8 cellular contexts compared by ENCODE assay signal in the genomic region with DNA sequence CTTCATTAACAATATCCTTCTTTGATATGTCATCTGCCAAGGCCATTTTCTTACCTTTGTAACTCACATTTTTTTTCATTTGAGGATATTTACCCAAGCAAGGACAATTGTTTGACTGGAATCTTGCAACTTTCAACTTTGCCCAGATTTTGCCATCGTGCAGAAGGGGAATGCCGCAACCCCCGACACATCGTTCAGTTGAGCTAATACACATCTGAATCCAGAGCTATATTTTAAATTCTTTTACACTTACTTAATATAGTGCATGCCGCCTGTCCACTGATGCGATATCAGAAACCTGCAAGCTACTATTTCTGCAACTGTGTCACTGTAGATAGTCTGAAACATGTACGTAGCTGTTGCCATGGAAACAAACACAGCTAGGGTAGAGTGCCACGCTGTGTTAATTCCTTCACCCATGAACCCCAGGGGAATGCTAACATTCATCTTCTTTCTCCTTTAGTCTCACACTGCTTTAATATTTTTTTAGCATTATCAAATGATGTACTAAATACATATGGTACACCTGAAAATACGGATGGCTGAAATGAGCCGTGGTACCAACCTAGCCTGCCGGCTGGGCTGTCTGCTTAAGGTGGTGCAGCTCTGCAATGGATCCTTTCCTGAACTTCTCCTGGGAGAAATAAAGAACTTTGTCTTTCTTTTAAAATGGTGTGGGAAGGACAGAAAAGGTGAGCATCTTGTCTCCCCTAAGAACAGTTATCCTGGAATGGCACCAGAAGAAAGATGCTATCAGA.
DNase-seq lines count a peak whose midpoint lies in the region; ATAC-seq and TF ChIP-seq lines count a peak whose summit lies in the region.

No MANE protein-coding gene starts in this region.

- ATAC-seq in GM18502 (IDR thresholded peaks at IDR 0.05; ENCODE audit: poor library complexity, unreplicated experiment): peak; percentile 96
- ATAC-seq in GM21576 (IDR thresholded peaks at IDR 0.05; ENCODE audit: unreplicated experiment): peak; percentile 95
- peak; percentile 95 for ATAC-seq in HG03571 (IDR thresholded peaks at IDR 0.05; ENCODE audit: unreplicated experiment)

- H3K27me3 ChIP-seq in liver (ENCODE audit: control insufficient read depth in 4 of 4, insufficient read depth in 4 of 4, low read length in 3 of 4) (no peaks in the 10 kb centered on the region), suprapubic skin (no peaks in the 10 kb centered on the region)

- H3K4me1 ChIP-seq in liver (ENCODE audit: control insufficient read depth in 4 of 4, insufficient read depth in 4 of 4, low read length in 3 of 4) (peaks cover 7 to 24% (median 18%) of the 10 kb centered on the region in 4 donors), suprapubic skin (peaks cover 10% of the 10 kb centered on the region)

- H3K36me3 ChIP-seq in liver (ENCODE audit: control insufficient read depth in 4 of 4, insufficient read depth in 3 of 4, low read depth in 1 of 4, low read length in 3 of 4) (no peaks in the 10 kb centered on the region), suprapubic skin (no peaks in the 10 kb centered on the region)

- H3K9ac ChIP-seq in liver (ENCODE audit: low read depth in 1 of 2, low read length in 2 of 2): no peak overlapping the region

- DNase-seq in suprapubic skin (ENCODE audit: low spot score in 2 of 2) (no peak), AG20443 (ENCODE audit: low spot score) (no peak), NCI-H187 (lab: John Stamatoyannopoulos, UW) (no peak), dedifferentiated amniotic fluid mesenchymal stem cell (ENCODE audit: extremely low spot score) (no peak)

- TF ChIP-seq RAD21 in liver (IDR thresholded peaks at IDR 0.05): peak; percentile 45 to 47

- WGBS in liver: 49% methylated on average over 11 of the region's 11 CpGs
- 92% methylated on average over 11 of the region's 11 CpGs for WGBS in suprapubic skin

- H3K9me3 ChIP-seq in liver (ENCODE audit: control insufficient read depth in 4 of 4, low read length in 3 of 4): no peaks in the 10 kb centered on the region
- H3K9me3 ChIP-seq in suprapubic skin: no peaks in the 10 kb centered on the region

- H3K4me3 ChIP-seq in liver (ENCODE audit: low read depth in 1 of 3, low read length in 3 of 3): peak overlapping the region in 1 of 3 donors; percentile 14
- no peak overlapping the region for H3K4me3 ChIP-seq in suprapubic skin

- H3K27ac ChIP-seq in liver (ENCODE audit: low read depth in 1 of 2, low read length in 2 of 2) (peak overlapping the region in 1 of 2 donors; percentile 36), suprapubic skin (no peak overlapping the region)

- no peak for TF ChIP-seq EP300 in suprapubic skin (IDR thresholded peaks at IDR 0.05)

- TF ChIP-seq CTCF in liver (IDR thresholded peaks at IDR 0.05; ENCODE audit: low read depth, low read length, missing input control) (no peak), suprapubic skin (IDR thresholded peaks at IDR 0.05) (no peak)

- no peak for TF ChIP-seq POLR2A in suprapubic skin (IDR thresholded peaks at IDR 0.05)

TF ChIP-seq in liver, 16 proteins besides CTCF, POLR2A, EP300 and RAD21:
- no peak for TF ChIP-seq GABPA (IDR thresholded peaks at IDR 0.05 in 1 of 2, conservative IDR thresholded peaks at IDR 0.05 in 1 of 2)
- TF ChIP-seq HNF4G (IDR thresholded peaks at IDR 0.05): no peak
- TF ChIP-seq RXRA (IDR thresholded peaks at IDR 0.05): peak; percentile 72 to 78
- TF ChIP-seq JUND (IDR thresholded peaks at IDR 0.05): peak in 1 of 2 donors; percentile 76
- TF ChIP-seq, protein P1, sequence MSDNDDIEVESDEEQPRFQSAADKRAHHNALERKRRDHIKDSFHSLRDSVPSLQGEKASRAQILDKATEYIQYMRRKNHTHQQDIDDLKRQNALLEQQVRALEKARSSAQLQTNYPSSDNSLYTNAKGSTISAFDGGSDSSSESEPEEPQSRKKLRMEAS (IDR thresholded peaks at IDR 0.05): no peak
- peak; percentile 47 for TF ChIP-seq YY1 (IDR thresholded peaks at IDR 0.05)
- peak; percentile 76 for TF ChIP-seq SP1 (IDR thresholded peaks at IDR 0.05)
- peak; percentile 50 for TF ChIP-seq FOXA1 (IDR thresholded peaks at IDR 0.05)
- TF ChIP-seq FOXA2 (IDR thresholded peaks at IDR 0.05): peak; percentile 62
- TF ChIP-seq TAF1 (conservative IDR thresholded peaks at IDR 0.05): no peak
- TF ChIP-seq NR2F2 (IDR thresholded peaks at IDR 0.05): no peak
- TF ChIP-seq, protein P2, sequence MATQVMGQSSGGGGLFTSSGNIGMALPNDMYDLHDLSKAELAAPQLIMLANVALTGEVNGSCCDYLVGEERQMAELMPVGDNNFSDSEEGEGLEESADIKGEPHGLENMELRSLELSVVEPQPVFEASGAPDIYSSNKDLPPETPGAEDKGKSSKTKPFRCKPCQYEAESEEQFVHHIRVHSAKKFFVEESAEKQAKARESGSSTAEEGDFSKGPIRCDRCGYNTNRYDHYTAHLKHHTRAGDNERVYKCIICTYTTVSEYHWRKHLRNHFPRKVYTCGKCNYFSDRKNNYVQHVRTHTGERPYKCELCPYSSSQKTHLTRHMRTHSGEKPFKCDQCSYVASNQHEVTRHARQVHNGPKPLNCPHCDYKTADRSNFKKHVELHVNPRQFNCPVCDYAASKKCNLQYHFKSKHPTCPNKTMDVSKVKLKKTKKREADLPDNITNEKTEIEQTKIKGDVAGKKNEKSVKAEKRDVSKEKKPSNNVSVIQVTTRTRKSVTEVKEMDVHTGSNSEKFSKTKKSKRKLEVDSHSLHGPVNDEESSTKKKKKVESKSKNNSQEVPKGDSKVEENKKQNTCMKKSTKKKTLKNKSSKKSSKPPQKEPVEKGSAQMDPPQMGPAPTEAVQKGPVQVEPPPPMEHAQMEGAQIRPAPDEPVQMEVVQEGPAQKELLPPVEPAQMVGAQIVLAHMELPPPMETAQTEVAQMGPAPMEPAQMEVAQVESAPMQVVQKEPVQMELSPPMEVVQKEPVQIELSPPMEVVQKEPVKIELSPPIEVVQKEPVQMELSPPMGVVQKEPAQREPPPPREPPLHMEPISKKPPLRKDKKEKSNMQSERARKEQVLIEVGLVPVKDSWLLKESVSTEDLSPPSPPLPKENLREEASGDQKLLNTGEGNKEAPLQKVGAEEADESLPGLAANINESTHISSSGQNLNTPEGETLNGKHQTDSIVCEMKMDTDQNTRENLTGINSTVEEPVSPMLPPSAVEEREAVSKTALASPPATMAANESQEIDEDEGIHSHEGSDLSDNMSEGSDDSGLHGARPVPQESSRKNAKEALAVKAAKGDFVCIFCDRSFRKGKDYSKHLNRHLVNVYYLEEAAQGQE (IDR thresholded peaks at IDR 0.05): peak; percentile 49
- no peak for TF ChIP-seq EGR1 (IDR thresholded peaks at IDR 0.05; ENCODE audit: low read depth in 2 of 2)
- peak; percentile 82 to 84 for TF ChIP-seq HNF4A (conservative IDR thresholded peaks at IDR 0.05)
